Comparison of ENCODE assay signal across 22 cellular contexts in the genomic region with DNA sequence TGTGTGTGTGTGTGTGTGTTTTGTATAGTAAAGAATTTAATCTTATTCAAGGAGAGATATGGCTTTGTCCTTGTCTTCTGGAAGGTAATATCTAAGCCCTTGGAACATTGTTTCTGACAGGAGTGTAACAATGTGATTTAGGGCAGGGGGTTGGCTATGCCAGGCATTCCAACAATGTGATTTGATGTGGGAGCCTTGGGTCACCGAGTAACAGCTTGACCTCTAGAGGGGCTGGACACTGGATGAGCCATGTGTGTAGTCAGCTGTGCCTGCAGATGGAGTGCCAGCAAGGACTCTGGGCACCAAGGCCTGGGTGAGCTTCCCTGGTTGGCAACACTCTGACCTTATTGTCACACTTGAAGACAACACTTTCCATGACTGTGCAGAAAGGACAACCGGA.
"Had no signal": no experiment of that assay in that cellular context is flagged by ENCODE, and none has a peak within 500 bp of the region (broad histone marks: within the 10 kb centered on the region; RNA-seq: fewer than 3 reads in every experiment).

No MANE protein-coding gene starts in this region.

- H3K27me3 ChIP-seq: esophagus squamous epithelium, heart right ventricle, left lung, transverse colon, upper lobe of right lung, uterus had no signal

- H3K27me3 Mint-ChIP-seq: effector memory CD8-positive, alpha-beta T cell; stimulated activated naive B cell treated with anti-CD40 and anti-IgM and Interleukin-4, amounts not matched to agents 10 μg/mL and 1 μg/mL and 100 μg/mL, for 72 hours; stimulated activated naive CD8-positive, alpha-beta T cell treated with anti-CD3 and anti-CD28 coated beads, Interleukin-15, Interleukin-2, amounts not matched to agents 100 ng/mL and 50 ng/mL, for 24 hours had no signal

- H3K9me3 ChIP-seq: esophagus squamous epithelium, heart right ventricle, left lung, prostate gland, transverse colon, upper lobe of right lung, uterus had no signal

- DNase-seq: effector memory CD8-positive, alpha-beta T cell; erythroblast; esophagus squamous epithelium; foreskin melanocyte; glutamatergic neuron; heart right ventricle; hippocampal formation; immature natural killer cell; islet precursor cell; left lung; natural killer cell; right cardiac atrium; small intestine; stimulated activated CD4-positive, alpha-beta T cell treated with anti-CD3 and anti-CD28 coated beads, Interleukin-15, amount 100 ng/mL, for 24 hours; stimulated activated CD4-positive, alpha-beta T cell treated with anti-CD3 and anti-CD28 coated beads, Interleukin-2, amount 100 ng/mL, for 48 hours; stimulated activated naive B cell treated with anti-CD40 and anti-IgM and Interleukin-4, amounts not matched to agents 10 μg/mL and 1 μg/mL and 100 μg/mL, for 72 hours; transverse colon; upper lobe of right lung; uterus had no signal

- H3K4me1 ChIP-seq: heart right ventricle, left lung, prostate gland, transverse colon, upper lobe of right lung, uterus had no signal

- H3K27ac ChIP-seq: coronary artery, esophagus squamous epithelium, heart right ventricle, left lung, prostate gland, transverse colon, upper lobe of right lung, uterus had no signal

- ATAC-seq: effector memory CD8-positive, alpha-beta T cell; heart right ventricle; left lung; natural killer cell; right cardiac atrium; stimulated activated naive B cell treated with anti-CD40 and anti-IgM and Interleukin-4, amounts not matched to agents 10 μg/mL and 1 μg/mL and 100 μg/mL, for 72 hours; upper lobe of right lung had no signal

- H3K4me1 Mint-ChIP-seq: immature natural killer cell; natural killer cell; stimulated activated naive B cell treated with anti-CD40 and anti-IgM and Interleukin-4, amounts not matched to agents 10 μg/mL and 1 μg/mL and 100 μg/mL, for 72 hours had no signal

- H3K4me3 ChIP-seq: coronary artery, esophagus squamous epithelium, heart right ventricle, left lung, prostate gland, transverse colon, upper lobe of right lung, uterus had no signal

- H3K27ac Mint-ChIP-seq: effector memory CD8-positive, alpha-beta T cell; immature natural killer cell; natural killer cell; stimulated activated naive B cell treated with anti-CD40 and anti-IgM and Interleukin-4, amounts not matched to agents 10 μg/mL and 1 μg/mL and 100 μg/mL, for 72 hours; stimulated activated naive CD8-positive, alpha-beta T cell treated with anti-CD3 and anti-CD28 coated beads, Interleukin-15, Interleukin-2, amounts not matched to agents 100 ng/mL and 50 ng/mL, for 24 hours had no signal

- H3K36me3 ChIP-seq: esophagus squamous epithelium, heart right ventricle, left lung, prostate gland, transverse colon, upper lobe of right lung, uterus had no signal

- H3K4me3 Mint-ChIP-seq: effector memory CD8-positive, alpha-beta T cell; immature natural killer cell; natural killer cell; stimulated activated naive B cell treated with anti-CD40 and anti-IgM and Interleukin-4, amounts not matched to agents 10 μg/mL and 1 μg/mL and 100 μg/mL, for 72 hours; stimulated activated naive CD8-positive, alpha-beta T cell treated with anti-CD3 and anti-CD28 coated beads, Interleukin-15, Interleukin-2, amounts not matched to agents 100 ng/mL and 50 ng/mL, for 24 hours had no signal

- H3K36me3 Mint-ChIP-seq: immature natural killer cell; natural killer cell; stimulated activated naive B cell treated with anti-CD40 and anti-IgM and Interleukin-4, amounts not matched to agents 10 μg/mL and 1 μg/mL and 100 μg/mL, for 72 hours had no signal
